1 cellular context compared by ENCODE assay signal in genomic region chr19:36837902-36838783, GRCh38.
TF ChIP-seq lines count a peak whose summit lies in the region.

Gene ZNF790, minus strand, starts transcription at chr19:36838387. Its CDS starts 12,768 bp downstream, at chr19:36825619.

TF ChIP-seq in H1, 55 proteins besides CTCF, POLR2A, EP300 and RAD21 (continued from another document):
- TF ChIP-seq CHD7 (IDR thresholded peaks at IDR 0.05; ENCODE audit: insufficient replicate concordance, low read length) (no peak), GABPA (IDR thresholded peaks at IDR 0.05; ENCODE audit: borderline replicate concordance, insufficient read depth, low read length) (peak; percentile 85; the same call in 1 of the 2 replicates), TAF7 (optimal IDR thresholded peaks at IDR 0.05; ENCODE audit: borderline replicate concordance, low read depth, low read length) (peak; percentile 56), YY1 (IDR thresholded peaks at IDR 0.05; ENCODE audit: low read depth, low read length) (peak; percentile 94), ASH2L (IDR thresholded peaks at IDR 0.05; ENCODE audit: low read length) (peak; percentile 96)
- TF ChIP-seq, protein P1, sequence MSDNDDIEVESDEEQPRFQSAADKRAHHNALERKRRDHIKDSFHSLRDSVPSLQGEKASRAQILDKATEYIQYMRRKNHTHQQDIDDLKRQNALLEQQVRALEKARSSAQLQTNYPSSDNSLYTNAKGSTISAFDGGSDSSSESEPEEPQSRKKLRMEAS (IDR thresholded peaks at IDR 0.05), result peak; percentile 35
